In genomic region chr6:158419339-158419909, GRCh38 we compare ENCODE assay signal across 25 cellular contexts.
"Had no signal": no experiment of that assay in that cellular context is flagged by ENCODE, and none has a peak within 500 bp of the region (broad histone marks: within the 10 kb centered on the region; RNA-seq: fewer than 3 reads in every experiment).

No MANE protein-coding gene starts in this region.

- H3K4me3 ChIP-seq: left lung, lower lobe of right lung, mucosa of descending colon, ovary, right atrium auricular region, right lobe of liver, stomach, suprapubic skin, thyroid gland, upper lobe of right lung had no signal

- FAIRE-seq: islet of Langerhans, kidney, urothelium cell line had no signal

- H3K4me1 ChIP-seq: left lung, lower lobe of right lung, right atrium auricular region, right lobe of liver, stomach, suprapubic skin, thyroid gland had no signal

- DNase-seq: hypothalamus; immature natural killer cell; kidney; left colon; left lung; lower lobe of right lung; midbrain; mucosa of descending colon; naive thymus-derived CD4-positive, alpha-beta T cell; ovary; right lobe of liver; stimulated activated CD4-positive, alpha-beta T cell treated with anti-CD3 and anti-CD28 coated beads, Interleukin-12 subunit alpha, Interleukin-12 subunit beta, amount 100 ng/mL, for 4 hours; stimulated activated CD4-positive, alpha-beta T cell treated with anti-CD3 and anti-CD28 coated beads, Interleukin-15, amount 100 ng/mL, for 24 hours; stimulated activated CD4-positive, alpha-beta T cell treated with anti-CD3 and anti-CD28 coated beads, Interleukin-2, amount 100 ng/mL, for 24 hours; stimulated activated CD4-positive, alpha-beta T cell treated with anti-CD3 and anti-CD28 coated beads, Interleukin-4, amount 100 ng/mL, for 1 hour; stimulated activated naive B cell treated with anti-CD40 and anti-IgM and Interleukin-4, amounts not matched to agents 10 μg/mL and 1 μg/mL and 100 μg/mL, for 72 hours; stimulated activated naive CD8-positive, alpha-beta T cell treated with anti-CD3 and anti-CD28 coated beads, Interleukin-15, Interleukin-2, amounts not matched to agents 100 U/mL and 50 U/mL, for 24 hours; stomach; thyroid gland; upper lobe of right lung had no signal

- H3K36me3 ChIP-seq: lower lobe of right lung, ovary, right atrium auricular region, right lobe of liver, suprapubic skin, thyroid gland, upper lobe of right lung had no signal

- H3K27ac ChIP-seq: left lung, lower lobe of right lung, ovary, right atrium auricular region, right lobe of liver, stomach, suprapubic skin, thyroid gland, upper lobe of right lung had no signal

- ATAC-seq: left colon; left lung; lower lobe of right lung; mucosa of descending colon; naive thymus-derived CD4-positive, alpha-beta T cell; natural killer cell treated with Interleukin-12 subunit alpha and Interleukin-12 subunit beta and Interleukin-15 and Interleukin-18, amount 100 ng/mL, for 72 hours; right lobe of liver; stimulated activated naive B cell treated with anti-CD40 and anti-IgM and Interleukin-4, amounts not matched to agents 10 μg/mL and 1 μg/mL and 100 μg/mL, for 72 hours; stimulated activated naive CD8-positive, alpha-beta T cell treated with anti-CD3 and anti-CD28 coated beads, Interleukin-15, Interleukin-2, amounts not matched to agents 100 U/mL and 50 U/mL, for 24 hours; upper lobe of right lung had no signal

- H3K9me3 ChIP-seq: left lung, lower lobe of right lung, ovary, right atrium auricular region, right lobe of liver, stomach, suprapubic skin, thyroid gland, upper lobe of right lung had no signal

- H3K27me3 ChIP-seq: left lung, right atrium auricular region, right lobe of liver, stomach, suprapubic skin, thyroid gland, upper lobe of right lung had no signal
